In the genomic region with DNA sequence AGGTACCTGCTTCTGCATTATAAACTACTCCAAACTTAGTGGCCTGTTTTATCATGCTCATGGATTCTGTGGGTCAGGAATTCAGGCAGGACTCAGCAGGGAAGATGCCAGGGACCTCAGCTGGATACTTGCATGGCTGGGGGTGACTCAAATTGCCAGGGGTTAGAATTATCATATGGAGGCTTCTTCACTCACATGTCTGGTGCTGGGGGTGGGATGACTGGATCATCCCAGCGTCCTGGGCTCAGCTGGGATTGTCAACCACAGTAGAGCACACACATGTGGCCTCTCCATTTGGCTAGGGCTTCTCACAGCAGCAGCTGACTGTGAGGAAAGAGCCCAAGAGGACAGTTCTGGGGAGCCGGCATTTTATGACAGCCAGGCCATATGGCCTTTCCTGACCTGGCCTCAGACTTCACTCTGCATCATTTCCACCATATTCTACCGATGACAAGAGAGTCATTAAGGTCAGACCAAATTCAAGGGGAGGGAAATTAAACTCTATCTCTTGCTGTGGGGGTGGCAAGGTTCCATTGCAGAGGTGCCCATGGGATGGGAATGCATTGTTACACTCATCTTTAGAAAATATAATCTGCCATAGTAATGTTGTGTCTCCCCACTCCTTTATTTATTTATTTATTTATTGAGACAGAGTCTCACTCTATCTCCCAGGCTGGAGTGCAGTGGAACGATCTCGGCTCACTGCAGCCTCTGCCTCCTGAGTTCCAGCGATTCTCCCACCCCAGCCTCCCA, we compare ENCODE assay signal across 25 cellular contexts. TPM values are rescaled to one million over a fixed set of nuclear protein-coding genes. Genes with fewer than 3 reads are reported as not detected.
"Had no signal": no experiment of that assay in that cellular context is flagged by ENCODE, and none has a peak within 500 bp of the region (broad histone marks: within the 10 kb centered on the region; RNA-seq: fewer than 3 reads in every experiment).

No MANE protein-coding gene starts in this region.

- DNase-seq: activated CD4-positive, alpha-beta T cell treated with anti-CD3 and anti-CD28 coated beads, Interleukin-2, amount 50 U/mL, for 4 hours; activated naive CD4-positive, alpha-beta T cell treated with Interleukin-2 at 50 U/mL for 16 hours; activated T-cell treated with anti-CD3 and anti-CD28 coated beads, Interleukin-2, amount 50 U/mL, for 48 hours; cerebellar nuclear complex; endodermal cell; foreskin melanocyte; hippocampal formation; left ventricle myocardium superior; mammary epithelial cell; nephron progenitor cell; stimulated activated CD4-positive, alpha-beta T cell treated with anti-CD3 and anti-CD28 coated beads, Interleukin-15, amount 100 ng/mL, for 24 hours; T-helper 9 cell; trophoblast cell; uterus had no signal

- H3K36me3 ChIP-seq: uterus had no signal

- H3K27ac Mint-ChIP-seq: endodermal cell; nephron progenitor cell; stimulated activated memory B cell treated with anti-CD40 and anti-IgM and Interleukin-4, amounts not matched to agents 10 μg/mL and 1 μg/mL and 100 μg/mL, for 72 hours had no signal

- H3K9me3 ChIP-seq: uterus had no signal

- H3K36me3 Mint-ChIP-seq: stimulated activated memory B cell treated with anti-CD40 and anti-IgM and Interleukin-4, amounts not matched to agents 10 μg/mL and 1 μg/mL and 100 μg/mL, for 72 hours had no signal

- H3K4me2 ChIP-seq: smooth muscle cell had no signal

- H3K4me1 ChIP-seq: uterus had no signal

- H3K27me3 ChIP-seq: uterus had no signal

- H3K27ac ChIP-seq: coronary artery, epithelial cell of prostate, uterus had no signal

- H3K9me3 Mint-ChIP-seq: endodermal cell; nephron progenitor cell; stimulated activated memory B cell treated with anti-CD40 and anti-IgM and Interleukin-4, amounts not matched to agents 10 μg/mL and 1 μg/mL and 100 μg/mL, for 72 hours had no signal

- H3K4me3 ChIP-seq: coronary artery, smooth muscle cell, uterus had no signal

- H3K27me3 Mint-ChIP-seq: stimulated activated memory B cell treated with anti-CD40 and anti-IgM and Interleukin-4, amounts not matched to agents 10 μg/mL and 1 μg/mL and 100 μg/mL, for 72 hours had no signal

- H3K4me3 Mint-ChIP-seq: endodermal cell; nephron progenitor cell; stimulated activated memory B cell treated with anti-CD40 and anti-IgM and Interleukin-4, amounts not matched to agents 10 μg/mL and 1 μg/mL and 100 μg/mL, for 72 hours had no signal

RNA-seq across cellular contexts. Expression of a gene that starts 11.9 kb away (rescaled TPM):
- total RNA-seq: left ventricle myocardium superior had no signal

RNA-seq across cellular contexts. Expression of a gene that starts 20.8 kb away (rescaled TPM):
- total RNA-seq: endodermal cell; fibroblast of lung; left ventricle myocardium superior; mammary epithelial cell; omental fat pad; posterior vena cava; renal cortical epithelial cell; sciatic nerve; smooth muscle cell; T-helper 1 cell treated with Interleukin-12 subunit alpha and Interleukin-12 subunit beta and Interleukin-4 antibody, amounts not matched to agents 30 ng/mL and 1 ng/mL, for 36 hours; uterus had no signal

RNA-seq across cellular contexts. Expression of a gene that starts 37.0 kb away (rescaled TPM):
- total RNA-seq: endodermal cell; fibroblast of lung; left ventricle myocardium superior; omental fat pad; posterior vena cava; sciatic nerve; smooth muscle cell; T-helper 1 cell treated with Interleukin-12 subunit alpha and Interleukin-12 subunit beta and Interleukin-4 antibody, amounts not matched to agents 30 ng/mL and 1 ng/mL, for 36 hours; temporal lobe; uterus had no signal
